Comparison of ENCODE assay signal across 1 cellular context in the genomic region with DNA sequence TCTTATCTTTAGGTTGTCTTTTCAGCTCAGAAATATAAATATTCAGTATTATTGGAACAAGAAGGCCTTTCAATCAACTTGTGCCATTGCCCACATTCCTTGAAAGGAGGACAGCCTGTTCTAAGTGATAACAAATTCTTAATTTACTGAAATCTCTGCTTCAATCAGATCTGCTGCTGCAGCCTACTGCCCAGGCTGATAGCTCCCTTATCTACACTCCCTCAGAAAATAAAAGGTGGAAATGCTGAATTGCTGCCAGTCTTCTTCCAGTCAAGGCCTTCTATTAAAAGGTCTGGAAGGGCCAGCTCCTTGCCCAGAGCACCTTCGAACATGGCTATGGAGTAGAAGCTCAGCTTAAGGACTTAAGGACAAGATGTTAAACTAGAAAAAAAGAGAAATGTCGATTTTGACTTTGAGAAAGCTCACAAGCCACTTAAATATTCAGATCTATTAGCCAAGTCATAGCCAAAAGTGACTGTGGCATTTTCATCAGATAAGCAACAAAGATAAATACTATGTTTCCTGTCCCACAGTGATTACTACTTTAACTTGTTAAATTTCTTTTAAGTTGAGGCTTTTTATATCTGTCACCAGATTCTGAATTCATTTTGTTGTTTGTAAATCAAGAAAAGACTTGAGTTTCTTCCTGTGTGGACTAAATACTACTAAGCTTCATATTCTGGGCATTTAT.
TF ChIP-seq lines count a peak whose summit lies in the region.

No MANE protein-coding gene starts in this region.

TF ChIP-seq in K562, 482 proteins besides CTCF, POLR2A, EP300 and RAD21:
- TF ChIP-seq TCF3 (CRISPR knock-in tag; IDR thresholded peaks at IDR 0.05) (peak; percentile 39), RBM14 (IDR thresholded peaks at IDR 0.05; ENCODE audit: borderline replicate concordance, insufficient read depth, low read depth, low read length) (no peak), TAF15 (IDR thresholded peaks at IDR 0.05; ENCODE audit: low read depth, low read length) (no peak), ZNF445 (CRISPR knock-in tag; IDR thresholded peaks at IDR 0.05; ENCODE audit: low read depth) (no peak), SIN3B (IDR thresholded peaks at IDR 0.05; ENCODE audit: low read depth) (no peak), TAL1 (IDR thresholded peaks at IDR 0.05) (peak; percentile 42; the same call in 1 of the 2 replicates), TAF1 (IDR thresholded peaks at IDR 0.05; ENCODE audit: control insufficient read depth, extremely low read depth, insufficient read depth, low read length, severe bottlenecking) (no peak), NFIC (IDR thresholded peaks at IDR 0.05) (no peak), STAT6 (CRISPR knock-in tag; IDR thresholded peaks at IDR 0.05) (no peak), RCOR1 (IDR thresholded peaks at IDR 0.05; ENCODE audit: borderline replicate concordance in 1 of 2, low read depth in 2 of 2, low read length in 2 of 2) (0 out of 4 replicates have a peak, but pooled peaks of 1 of the 2 experiments have one; percentile 20), CEBPZ (IDR thresholded peaks at IDR 0.05; ENCODE audit: borderline replicate concordance, low read depth, low read length) (no peak), KDM1A (IDR thresholded peaks at IDR 0.05) (peak; percentile 27 to 37; a peak in 2 of 4 replicates), CUX1 (CRISPR knock-in tag; IDR thresholded peaks at IDR 0.05) (no peak), CBFA2T2 (conservative IDR thresholded peaks at IDR 0.05) (peak; percentile 40), TEAD4 (IDR thresholded peaks at IDR 0.05; ENCODE audit: low read length) (peak; percentile 65; the same call in 1 of the 2 replicates), TEAD4 (CRISPR knock-in tag; IDR thresholded peaks at IDR 0.05; ENCODE audit: borderline replicate concordance) (no peak), CBFA2T3 (IDR thresholded peaks at IDR 0.05) (peak; percentile 65; the same call in 1 of the 2 replicates), ZNF695 (CRISPR knock-in tag; IDR thresholded peaks at IDR 0.05) (no peak), BACH1 (tag; IDR thresholded peaks at IDR 0.05) (no peak)
TF ChIP-seq in K562: peak in this region for 7.
